Comparison of ENCODE assay signal across 10 cellular contexts in genomic region chr11:975824-976223, GRCh38. TPM values are rescaled to one million over a fixed set of nuclear protein-coding genes. Genes with fewer than 3 reads are reported as not detected.
DNase-seq lines count a peak whose midpoint lies in the region; ATAC-seq and TF ChIP-seq lines count a peak whose summit lies in the region.
"Had no signal": no experiment of that assay in that cellular context is flagged by ENCODE, and none has a peak within 500 bp of the region (broad histone marks: within the 10 kb centered on the region; RNA-seq: fewer than 3 reads in every experiment).

No MANE protein-coding gene starts in this region.

- no peaks in the 10 kb centered on the region for H3K27me3 Mint-ChIP-seq in activated CD4-positive, alpha-beta memory T cell treated with anti-CD3 and anti-CD28 coated beads for 36 hours
- H3K27me3 Mint-ChIP-seq in activated CD4-positive, alpha-beta memory T cell treated with anti-CD3 and anti-CD28 coated beads, Interleukin-2, amount 10 ng/mL, durations not matched to agents 7 days and 5 days: no peaks in the 10 kb centered on the region

- no peak overlapping the region for H3K27ac Mint-ChIP-seq in activated CD4-positive, alpha-beta memory T cell treated with anti-CD3 and anti-CD28 coated beads for 36 hours
- H3K27ac Mint-ChIP-seq in activated CD4-positive, alpha-beta memory T cell treated with anti-CD3 and anti-CD28 coated beads, Interleukin-2, amount 10 ng/mL, durations not matched to agents 7 days and 5 days: no peak overlapping the region
- H3K27ac Mint-ChIP-seq in stimulated activated effector memory CD8-positive, alpha-beta T cell treated with anti-CD3 and anti-CD28 coated beads, Interleukin-12 subunit alpha, Interleukin-12 subunit beta, amount 100 ng/mL, for 72 hours: peak overlapping the region; percentile 84

- intact Hi-C loops in activated CD4-positive, alpha-beta memory T cell treated with anti-CD3 and anti-CD28 coated beads for 36 hours (cut with micrococcal nuclease): no loop called here
- intact Hi-C loops in PC-3 (cut with micrococcal nuclease) (no loop called here), left ventricle myocardium superior (cut with micrococcal nuclease) (no loop called here)

- no TSS peak for BruUV-seq in PC-3 (replicated peaks; lab: Mats Ljungman, UMichigan)

- no peaks in the 10 kb centered on the region for H3K4me1 ChIP-seq in PC-3 (ENCODE audit: insufficient read depth, low read length)

- H4K20me1 ChIP-seq in PC-3 (ENCODE audit: low read length): no peaks in the 10 kb centered on the region

- no peaks in the 10 kb centered on the region for H3K27me3 ChIP-seq in PC-3 (ENCODE audit: low read length)

- no peak overlapping the region for H2AFZ ChIP-seq in PC-3 (ENCODE audit: low read length)

- H3K36me3 ChIP-seq in PC-3 (ENCODE audit: low read depth, low read length): peaks cover 7% of the 10 kb centered on the region; the same call in 1 of the 2 replicates

- POLR2A ChIA-PET in activated CD4-positive, alpha-beta memory T cell treated with anti-CD3 and anti-CD28 coated beads for 36 hours (lab: Charles Lee): no interaction called here
- POLR2A ChIA-PET in activated CD4-positive, alpha-beta memory T cell treated with anti-CD3 and anti-CD28 coated beads, Interleukin-2, amount 10 ng/mL, durations not matched to agents 7 days and 5 days (lab: Charles Lee): no interaction called here
- POLR2A ChIA-PET in PC-3 (lab: Charles Lee; ENCODE audit: unreplicated experiment): no interaction called here

- DNase-seq in activated CD4-positive, alpha-beta memory T cell treated with anti-CD3 and anti-CD28 coated beads for 36 hours: peak; percentile 25
- DNase-seq in activated CD4-positive, alpha-beta memory T cell treated with anti-CD3 and anti-CD28 coated beads, Interleukin-2, amount 10 ng/mL, durations not matched to agents 7 days and 5 days: no peak
- DNase-seq in PC-3 (no peak), fibroblast of peridontal ligament (ENCODE audit: extremely low read depth) (peak; percentile 35), left ventricle myocardium superior (no peak)
- DNase-seq in stimulated activated effector memory CD8-positive, alpha-beta T cell treated with anti-CD3 and anti-CD28 coated beads, Interleukin-12 subunit alpha, Interleukin-12 subunit beta, amount 100 ng/mL, for 72 hours (ENCODE audit: low spot score in 2 of 2): no peak
- DNase-seq: stimulated activated naive CD4-positive, alpha-beta T cell treated with Interleukin-2 at 50 U/mL for 16 hours had no signal

- H3K36me3 Mint-ChIP-seq in activated CD4-positive, alpha-beta memory T cell treated with anti-CD3 and anti-CD28 coated beads for 36 hours: peaks cover 8% of the 10 kb centered on the region
- peaks cover 27% of the 10 kb centered on the region for H3K36me3 Mint-ChIP-seq in activated CD4-positive, alpha-beta memory T cell treated with anti-CD3 and anti-CD28 coated beads, Interleukin-2, amount 10 ng/mL, durations not matched to agents 7 days and 5 days (ENCODE audit: low read depth)
- peaks cover 52% of the 10 kb centered on the region for H3K36me3 Mint-ChIP-seq in stimulated activated effector memory CD8-positive, alpha-beta T cell treated with anti-CD3 and anti-CD28 coated beads, Interleukin-12 subunit alpha, Interleukin-12 subunit beta, amount 100 ng/mL, for 72 hours

- H3K4me3 Mint-ChIP-seq in activated CD4-positive, alpha-beta memory T cell treated with anti-CD3 and anti-CD28 coated beads for 36 hours: no peak overlapping the region
- H3K4me3 Mint-ChIP-seq in activated CD4-positive, alpha-beta memory T cell treated with anti-CD3 and anti-CD28 coated beads, Interleukin-2, amount 10 ng/mL, durations not matched to agents 7 days and 5 days: no peak overlapping the region
- no peak overlapping the region for H3K4me3 Mint-ChIP-seq in stimulated activated effector memory CD8-positive, alpha-beta T cell treated with anti-CD3 and anti-CD28 coated beads, Interleukin-12 subunit alpha, Interleukin-12 subunit beta, amount 100 ng/mL, for 72 hours

- H3K9ac ChIP-seq in PC-3 (ENCODE audit: low read length): no peak overlapping the region

- TF ChIP-seq CTCF in PC-3 (conservative IDR thresholded peaks at IDR 0.05; ENCODE audit: low read depth, low read length): peak; percentile 31; the same call in 1 of the 2 replicates

- H3F3A ChIP-seq in PC-3 (ENCODE audit: low read length, unreplicated experiment): no peaks in the 10 kb centered on the region

- H3K9me2 ChIP-seq in PC-3 (replicated peaks; ENCODE audit: low read length): no peaks in the 10 kb centered on the region

- no peaks in the 10 kb centered on the region for H3K9me3 Mint-ChIP-seq in activated CD4-positive, alpha-beta memory T cell treated with anti-CD3 and anti-CD28 coated beads for 36 hours
- no peaks in the 10 kb centered on the region for H3K9me3 Mint-ChIP-seq in activated CD4-positive, alpha-beta memory T cell treated with anti-CD3 and anti-CD28 coated beads, Interleukin-2, amount 10 ng/mL, durations not matched to agents 7 days and 5 days
- no peaks in the 10 kb centered on the region for H3K9me3 Mint-ChIP-seq in stimulated activated effector memory CD8-positive, alpha-beta T cell treated with anti-CD3 and anti-CD28 coated beads, Interleukin-12 subunit alpha, Interleukin-12 subunit beta, amount 100 ng/mL, for 72 hours

- no peak overlapping the region for H3K27ac ChIP-seq in PC-3 (ENCODE audit: low read length)

- CTCF ChIA-PET in activated CD4-positive, alpha-beta memory T cell treated with anti-CD3 and anti-CD28 coated beads for 36 hours (lab: Charles Lee): interaction anchor here (0.7 kb wide), 1 partner anchor 302 kb away, joined by 3 read pairs; no protein-coding TSS in a partner anchor
- CTCF ChIA-PET in activated CD4-positive, alpha-beta memory T cell treated with anti-CD3 and anti-CD28 coated beads, Interleukin-2, amount 10 ng/mL, durations not matched to agents 7 days and 5 days (lab: Charles Lee): interaction anchor here (0.9 kb wide), 1 partner anchor 75 kb away, joined by 3 read pairs; no protein-coding TSS in a partner anchor
- CTCF ChIA-PET in PC-3 (lab: Charles Lee): no interaction called here

- H3K79me2 ChIP-seq in PC-3 (ENCODE audit: low read length): no peaks in the 10 kb centered on the region

- ATAC-seq in PC-3: peak; percentile 42; the same call in 1 of the 2 replicates
- no peak for ATAC-seq in stimulated activated effector memory CD8-positive, alpha-beta T cell treated with anti-CD3 and anti-CD28 coated beads, Interleukin-12 subunit alpha, Interleukin-12 subunit beta, amount 100 ng/mL, for 72 hours
- ATAC-seq in HG03520 (IDR thresholded peaks at IDR 0.05; ENCODE audit: unreplicated experiment): no peak
- ATAC-seq in GM18870 (IDR thresholded peaks at IDR 0.05; ENCODE audit: unreplicated experiment): no peak
- no peak for ATAC-seq in left ventricle myocardium superior
- ATAC-seq: activated CD4-positive, CD25-positive, alpha-beta regulatory T cell treated with anti-CD3 and anti-CD28 coated beads, Interleukin-2, amount 50 U/mL, for 24 hours had no signal

- H3K4me2 ChIP-seq in PC-3 (ENCODE audit: low read length): no peak overlapping the region

- H3K4me1 Mint-ChIP-seq in activated CD4-positive, alpha-beta memory T cell treated with anti-CD3 and anti-CD28 coated beads for 36 hours (ENCODE audit: low read depth): peaks cover 7% of the 10 kb centered on the region
- H3K4me1 Mint-ChIP-seq in activated CD4-positive, alpha-beta memory T cell treated with anti-CD3 and anti-CD28 coated beads, Interleukin-2, amount 10 ng/mL, durations not matched to agents 7 days and 5 days: peaks cover 18% of the 10 kb centered on the region
- peaks cover 46% of the 10 kb centered on the region for H3K4me1 Mint-ChIP-seq in stimulated activated effector memory CD8-positive, alpha-beta T cell treated with anti-CD3 and anti-CD28 coated beads, Interleukin-12 subunit alpha, Interleukin-12 subunit beta, amount 100 ng/mL, for 72 hours

- no peaks in the 10 kb centered on the region for H3K9me3 ChIP-seq in PC-3 (ENCODE audit: low read length)

- no peak overlapping the region for H3K4me3 ChIP-seq in PC-3 (ENCODE audit: low read length)

RNA-seq across cellular contexts. Expression of gene AP2A2, which starts 50.2 kb away (rescaled TPM):
- total RNA-seq in activated CD4-positive, alpha-beta memory T cell treated with anti-CD3 and anti-CD28 coated beads for 36 hours: 10 to 100 TPM; 42.8 to 44.1 TPM
- total RNA-seq in activated CD4-positive, alpha-beta memory T cell treated with anti-CD3 and anti-CD28 coated beads, Interleukin-2, amount 10 ng/mL, durations not matched to agents 7 days and 5 days: 10 to 100 TPM; 50.5 to 51.1 TPM
- 29.6 and 42.8 TPM in 2 replicates for total RNA-seq in PC-3 (2014; rRNA removed)
- total RNA-seq in left ventricle myocardium superior: 42.6 TPM

Comparison
In these comparisons a context has a peak if more than half of its experiments do, and no peak if none do; other contexts are left out.
1. DNase-seq: peak in activated CD4-positive, alpha-beta memory T cell treated with anti-CD3 and anti-CD28 coated beads for 36 hours (single experiment) and fibroblast of peridontal ligament (single experiment); none in activated CD4-positive, alpha-beta memory T cell treated with anti-CD3 and anti-CD28 coated beads, Interleukin-2, amount 10 ng/mL, durations not matched to agents 7 days and 5 days (single experiment), PC-3 (single experiment), stimulated activated effector memory CD8-positive, alpha-beta T cell treated with anti-CD3 and anti-CD28 coated beads, Interleukin-12 subunit alpha, Interleukin-12 subunit beta, amount 100 ng/mL, for 72 hours (0 of 2) and left ventricle myocardium superior (single experiment).